Comparison of ENCODE assay signal across 23 cellular contexts in genomic region chr19:9995999-9996398, GRCh38. TPM values are rescaled to one million over a fixed set of nuclear protein-coding genes. Genes with fewer than 3 reads are reported as not detected.
DNase-seq lines count a peak whose midpoint lies in the region; ATAC-seq, FAIRE-seq and TF ChIP-seq lines count a peak whose summit lies in the region.
"Had no signal": no experiment of that assay in that cellular context is flagged by ENCODE, and none has a peak within 500 bp of the region (broad histone marks: within the 10 kb centered on the region; RNA-seq: fewer than 3 reads in every experiment).

No MANE protein-coding gene starts in this region.

- no peak overlapping the region for H4K8ac ChIP-seq in H9 (replicated peaks; ENCODE audit: insufficient read length, low read depth, low read length)

- no peaks in the 10 kb centered on the region for H3K79me1 ChIP-seq in H9 (ENCODE audit: insufficient read depth, low read depth, low read length, poor library complexity, severe bottlenecking)

- FAIRE-seq in H54 (lab: Jason Lieb, UNC): no peak
- FAIRE-seq: A204.1, G401.6, GM12892, GM19239 had no signal

- no peak for TF ChIP-seq CTCF in natural killer cell (IDR thresholded peaks at IDR 0.05)
- no peak for TF ChIP-seq CTCF in H9 (conservative IDR thresholded peaks at IDR 0.05)

- H2BK120ac ChIP-seq in H9 (ENCODE audit: low read depth, low read length, poor library complexity, severe bottlenecking): no peak overlapping the region

- H4K91ac ChIP-seq in H9 (ENCODE audit: insufficient read length, low read depth, low read length): no peak overlapping the region

- no peaks in the 10 kb centered on the region for H3K23me2 ChIP-seq in H9 (ENCODE audit: insufficient read length, low read depth, low read length, poor library complexity, severe bottlenecking)

- no peak overlapping the region for H2BK15ac ChIP-seq in H9 (ENCODE audit: low read depth, low read length)

- no peaks in the 10 kb centered on the region for H3K79me2 ChIP-seq in H9 (ENCODE audit: insufficient read depth, low read length)

- H3K4me3 Mint-ChIP-seq in natural killer cell treated with Interleukin-12 subunit alpha and Interleukin-12 subunit beta and Interleukin-15 and Interleukin-18, amount 100 ng/mL, for 72 hours: no peak overlapping the region
- H3K4me3 Mint-ChIP-seq in natural killer cell (no peak overlapping the region), H9 (no peak overlapping the region)
- H3K4me3 Mint-ChIP-seq in stimulated activated memory B cell treated with anti-CD40 and anti-IgM and Interleukin-4, amounts not matched to agents 10 μg/mL and 1 μg/mL and 100 μg/mL, for 72 hours: no peak overlapping the region
- H3K4me3 Mint-ChIP-seq: B cell; CD4-positive, CD25-positive, alpha-beta regulatory T cell; CD8-positive, alpha-beta T cell; GM23338; HFFc6 had no signal

- H4K5ac ChIP-seq in H9 (ENCODE audit: insufficient read length, low read depth, low read length): no peak overlapping the region

- no peak overlapping the region for H3K27ac Mint-ChIP-seq in natural killer cell treated with Interleukin-12 subunit alpha and Interleukin-12 subunit beta and Interleukin-15 and Interleukin-18, amount 100 ng/mL, for 72 hours
- H3K27ac Mint-ChIP-seq in natural killer cell (no peak overlapping the region), H9 (no peak overlapping the region)
- H3K27ac Mint-ChIP-seq in stimulated activated memory B cell treated with anti-CD40 and anti-IgM and Interleukin-4, amounts not matched to agents 10 μg/mL and 1 μg/mL and 100 μg/mL, for 72 hours: no peak overlapping the region
- H3K27ac Mint-ChIP-seq: B cell; CD4-positive, CD25-positive, alpha-beta regulatory T cell; CD8-positive, alpha-beta T cell; GM23338 had no signal

- H3K14ac ChIP-seq in H9 (ENCODE audit: insufficient read depth, low read length): no peak overlapping the region

- H3K9ac ChIP-seq in H9 (ENCODE audit: extremely low read depth, insufficient read length, low read length): no peak overlapping the region
- H3K9ac ChIP-seq: BLaER1 had no signal

- H3K27me3 Mint-ChIP-seq in natural killer cell treated with Interleukin-12 subunit alpha and Interleukin-12 subunit beta and Interleukin-15 and Interleukin-18, amount 100 ng/mL, for 72 hours: peaks cover 17 to 24% of the 10 kb centered on the region in 2 donors
- H3K27me3 Mint-ChIP-seq in natural killer cell (ENCODE audit: low read depth in 2 of 2): peaks cover 17 to 20% of the 10 kb centered on the region in 2 donors
- H3K27me3 Mint-ChIP-seq in stimulated activated memory B cell treated with anti-CD40 and anti-IgM and Interleukin-4, amounts not matched to agents 10 μg/mL and 1 μg/mL and 100 μg/mL, for 72 hours: peaks cover 60% of the 10 kb centered on the region
- peaks cover 25% of the 10 kb centered on the region for H3K27me3 Mint-ChIP-seq in H9 (ENCODE audit: low read depth)

- peaks cover 3 to 8% of the 10 kb centered on the region in 2 donors for H3K4me1 Mint-ChIP-seq in natural killer cell treated with Interleukin-12 subunit alpha and Interleukin-12 subunit beta and Interleukin-15 and Interleukin-18, amount 100 ng/mL, for 72 hours (ENCODE audit: low read depth in 2 of 2)
- H3K4me1 Mint-ChIP-seq in natural killer cell (peaks cover 8% of the 10 kb centered on the region in 2 donors), H9 (peaks cover 6 to 10% of the 10 kb centered on the region in 2 experiments)
- H3K4me1 Mint-ChIP-seq in stimulated activated memory B cell treated with anti-CD40 and anti-IgM and Interleukin-4, amounts not matched to agents 10 μg/mL and 1 μg/mL and 100 μg/mL, for 72 hours: peaks cover 24% of the 10 kb centered on the region

- no peak overlapping the region for H3K27ac ChIP-seq in H9 (ENCODE audit: insufficient read length, low read depth, low read length)
- H3K27ac ChIP-seq: 22Rv1, BLaER1, C4-2B had no signal

- H3K9me3 ChIP-seq in H9 (ENCODE audit: control insufficient read depth, low read depth, low read length): no peaks in the 10 kb centered on the region
- H3K9me3 ChIP-seq: BLaER1, Caco-2 had no signal

- H3K4me1 ChIP-seq in H9 (ENCODE audit: insufficient read depth, low read length): no peaks in the 10 kb centered on the region
- H3K4me1 ChIP-seq: Caco-2 had no signal

- peak; percentile 25 to 30 for ATAC-seq in natural killer cell treated with Interleukin-12 subunit alpha and Interleukin-12 subunit beta and Interleukin-15 and Interleukin-18, amount 100 ng/mL, for 72 hours
- ATAC-seq in natural killer cell: no peak
- ATAC-seq in stimulated activated memory B cell treated with anti-CD40 and anti-IgM and Interleukin-4, amounts not matched to agents 10 μg/mL and 1 μg/mL and 100 μg/mL, for 72 hours: peak; percentile 29
- ATAC-seq: CD8-positive, alpha-beta T cell; GM23338; HCT116 had no signal

- no peak for DNase-seq in natural killer cell treated with Interleukin-12 subunit alpha and Interleukin-12 subunit beta and Interleukin-15 and Interleukin-18, amount 100 ng/mL, for 72 hours (ENCODE audit: low spot score)
- DNase-seq in natural killer cell: no peak
- DNase-seq in epidermal melanocyte (ENCODE audit: insufficient read length, low spot score): peak; percentile 7
- no peak for DNase-seq in H9
- no peak for DNase-seq in H54 (ENCODE audit: insufficient read length, low spot score)
- DNase-seq: Caco-2; CD4-positive, CD25-positive, alpha-beta regulatory T cell; CD8-positive, alpha-beta T cell; DMS153; DND-41; HFFc6 had no signal

- no peak overlapping the region for H2BK20ac ChIP-seq in H9 (ENCODE audit: low read depth, low read length, poor library complexity, severe bottlenecking)

- H2BK12ac ChIP-seq in H9 (ENCODE audit: insufficient read length, low read depth, low read length): no peak overlapping the region

- TF ChIP-seq POLR2A in H54 (IDR thresholded peaks at IDR 0.05; ENCODE audit: low read depth, low read length): no peak

- no peak overlapping the region for H2AK5ac ChIP-seq in H9 (ENCODE audit: insufficient read length, low read length)

- no peaks in the 10 kb centered on the region for H3K27me3 ChIP-seq in H9 (ENCODE audit: insufficient read depth, low read length)
- H3K27me3 ChIP-seq: BLaER1 had no signal

- no CpG with 5 or more reads among the region's 7 CpGs for WGBS in H9 (ENCODE audit: extremely low coverage, insufficient read length, low lambda C conversion rate)

- H3K4ac ChIP-seq in H9 (ENCODE audit: low read depth, low read length): no peak overlapping the region

- no peaks in the 10 kb centered on the region for H4K20me1 ChIP-seq in H9 (ENCODE audit: control insufficient read depth, insufficient read depth, insufficient read length)
- H4K20me1 ChIP-seq: BLaER1 had no signal

- intact Hi-C loops in natural killer cell (cut with micrococcal nuclease): no loop called here

- no peaks in the 10 kb centered on the region for H3K9me3 Mint-ChIP-seq in natural killer cell treated with Interleukin-12 subunit alpha and Interleukin-12 subunit beta and Interleukin-15 and Interleukin-18, amount 100 ng/mL, for 72 hours
- no peaks in the 10 kb centered on the region for H3K9me3 Mint-ChIP-seq in natural killer cell
- H3K9me3 Mint-ChIP-seq in stimulated activated memory B cell treated with anti-CD40 and anti-IgM and Interleukin-4, amounts not matched to agents 10 μg/mL and 1 μg/mL and 100 μg/mL, for 72 hours: no peaks in the 10 kb centered on the region
- no peaks in the 10 kb centered on the region for H3K9me3 Mint-ChIP-seq in H9
- H3K9me3 Mint-ChIP-seq: CD4-positive, CD25-positive, alpha-beta regulatory T cell; CD8-positive, alpha-beta T cell; GM23338; HFFc6 had no signal

- no peak overlapping the region for H3K23ac ChIP-seq in H9 (ENCODE audit: insufficient read length, low read depth, low read length)

- no peak overlapping the region for H3T11ph ChIP-seq in H9 (ENCODE audit: low read length)

- H3K4me2 ChIP-seq in H9 (ENCODE audit: insufficient read depth, insufficient read length, low read length): no peak overlapping the region
- H3K4me2 ChIP-seq: BLaER1, GM23338 had no signal

- no peaks in the 10 kb centered on the region for H3K36me3 Mint-ChIP-seq in natural killer cell treated with Interleukin-12 subunit alpha and Interleukin-12 subunit beta and Interleukin-15 and Interleukin-18, amount 100 ng/mL, for 72 hours
- H3K36me3 Mint-ChIP-seq in natural killer cell (no peaks in the 10 kb centered on the region), H9 (ENCODE audit: insufficient read depth in 1 of 3, low read depth in 3 of 3) (no peaks in the 10 kb centered on the region)
- H3K36me3 Mint-ChIP-seq in stimulated activated memory B cell treated with anti-CD40 and anti-IgM and Interleukin-4, amounts not matched to agents 10 μg/mL and 1 μg/mL and 100 μg/mL, for 72 hours: no peaks in the 10 kb centered on the region
- H3K36me3 Mint-ChIP-seq: CD4-positive, CD25-positive, alpha-beta regulatory T cell; CD8-positive, alpha-beta T cell had no signal

- no peak overlapping the region for H3K18ac ChIP-seq in H9 (ENCODE audit: insufficient read length, low read depth, low read length)

- no peak overlapping the region for H2AFZ ChIP-seq in H9 (ENCODE audit: low read length)

- no peak overlapping the region for H3K56ac ChIP-seq in H9 (ENCODE audit: insufficient read length, low read depth, low read length)

- no peak overlapping the region for H2BK5ac ChIP-seq in H9 (ENCODE audit: insufficient read length, low read length)

RNA-seq across cellular contexts. Expression of gene COL5A3, which starts 14.3 kb away (rescaled TPM):
- not detected for total RNA-seq in natural killer cell treated with Interleukin-12 subunit alpha and Interleukin-12 subunit beta and Interleukin-15 and Interleukin-18, amount 100 ng/mL, for 72 hours
- total RNA-seq in natural killer cell: 1 to 10 TPM in 1 of 3 donors, under 1 TPM in 2; 0.33 to 6.6 (median 0.63) TPM
- total RNA-seq in H9 (2021): 0.70 and 0.72 TPM in 2 replicates
- total RNA-seq: B cell, Caco-2, H4 had no signal

RNA-seq across cellular contexts. Expression of gene RDH8, which starts 17.3 kb away (rescaled TPM):
- not detected for total RNA-seq in natural killer cell treated with Interleukin-12 subunit alpha and Interleukin-12 subunit beta and Interleukin-15 and Interleukin-18, amount 100 ng/mL, for 72 hours
- total RNA-seq in natural killer cell: not detected
- total RNA-seq in H9 (2021): 0.13 TPM in 1 of 2 replicates, not detected in the other
- total RNA-seq: B cell; Caco-2; CD4-positive, CD25-positive, alpha-beta regulatory T cell; CD8-positive, alpha-beta T cell; GM23338; H4; HFFc6 had no signal

RNA-seq across cellular contexts. Expression of gene OLFM2, which starts 59.7 kb away (rescaled TPM):
- total RNA-seq in natural killer cell treated with Interleukin-12 subunit alpha and Interleukin-12 subunit beta and Interleukin-15 and Interleukin-18, amount 100 ng/mL, for 72 hours: not detected
- total RNA-seq in natural killer cell: 1 to 10 TPM; 1.5 to 3.3 (median 2.0) TPM
- total RNA-seq in H9 (2021): 75.6 and 76.5 TPM in 2 replicates
- total RNA-seq: B cell had no signal

Comparison
In these comparisons a context has a peak if more than half of its experiments do, and no peak if none do; other contexts are left out.
1. ATAC-seq: peak in natural killer cell treated with Interleukin-12 subunit alpha and Interleukin-12 subunit beta and Interleukin-15 and Interleukin-18, amount 100 ng/mL, for 72 hours (2 of 2) and stimulated activated memory B cell treated with anti-CD40 and anti-IgM and Interleukin-4, amounts not matched to agents 10 μg/mL and 1 μg/mL and 100 μg/mL, for 72 hours (single experiment); none in natural killer cell (0 of 3).
2. RNA of gene OLFM2, which starts 59.7 kb away (total RNA-seq): 75.6 to 76.5 TPM in H9; 1.5 to 3.3 TPM in natural killer cell and not detected in natural killer cell treated with Interleukin-12 subunit alpha and Interleukin-12 subunit beta and Interleukin-15 and Interleukin-18, amount 100 ng/mL, for 72 hours; every median in the first group is over 10 times any median in the second.